ENCODE assay signal across 22 cellular contexts in the genomic region with DNA sequence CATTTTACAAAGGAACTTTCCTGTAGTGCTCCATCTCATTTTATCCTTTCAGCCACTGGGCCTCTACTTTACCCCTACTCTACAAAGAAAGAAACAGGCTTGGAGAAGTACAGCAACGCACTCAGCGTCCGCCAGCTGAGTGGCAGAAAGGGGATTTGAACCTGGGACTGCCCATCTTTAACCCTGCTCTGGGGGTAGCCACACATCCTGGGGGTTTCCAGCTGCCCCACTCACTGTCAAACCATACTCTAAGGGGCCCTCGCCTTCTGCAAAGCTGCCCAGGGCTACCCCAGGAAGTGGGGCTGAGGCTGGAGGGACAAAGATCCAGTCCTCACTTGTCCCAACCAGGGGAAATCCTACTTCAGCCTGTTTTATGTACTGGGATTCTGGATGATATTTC. TPM values are rescaled to one million over a fixed set of nuclear protein-coding genes. Genes with fewer than 3 reads are reported as not detected.
DNase-seq lines count a peak whose midpoint lies in the region; ATAC-seq, FAIRE-seq and TF ChIP-seq lines count a peak whose summit lies in the region.
"Had no signal": no experiment of that assay in that cellular context is flagged by ENCODE, and none has a peak within 500 bp of the region (broad histone marks: within the 10 kb centered on the region; RNA-seq: fewer than 3 reads in every experiment).

No MANE protein-coding gene starts in this region.

- H3K9me3 Mint-ChIP-seq in activated T-helper 1 cell treated with anti-CD3 and anti-CD28 coated beads, Interleukin-12 subunit alpha, Interleukin-12 subunit beta, Interleukin-2, Interleukin-4 antibody, amounts not matched to agents 30 ng/mL and 10 ng/mL and 1 ng/mL, durations not matched to agents 14 hours and 24 hours and 36 hours = no peaks in the 10 kb centered on the region
- H3K9me3 Mint-ChIP-seq: activated CD8-positive, alpha-beta T cell treated with anti-CD3 and anti-CD28 coated beads for 36 hours; CD4-positive, alpha-beta memory T cell; H9; WTC11 had no signal

- peak; percentile 51 for FAIRE-seq in GM12891 (lab: Jason Lieb, UNC)
- FAIRE-seq in kidney (lab: Jason Lieb, UNC) = no peak

- no peaks in the 10 kb centered on the region for H3K4me1 Mint-ChIP-seq in activated T-helper 1 cell treated with anti-CD3 and anti-CD28 coated beads, Interleukin-12 subunit alpha, Interleukin-12 subunit beta, Interleukin-2, Interleukin-4 antibody, amounts not matched to agents 30 ng/mL and 10 ng/mL and 1 ng/mL, durations not matched to agents 14 hours and 24 hours and 36 hours (ENCODE audit: low read depth)

- no peaks in the 10 kb centered on the region for H3K79me2 ChIP-seq in MM.1S (ENCODE audit: low read length)

- H3K9me2 ChIP-seq in MM.1S (replicated peaks; ENCODE audit: insufficient read depth, low read length) = no peaks in the 10 kb centered on the region

- peaks cover 18% of the 10 kb centered on the region for H3F3A ChIP-seq in MM.1S (ENCODE audit: insufficient read depth, low read length)

- H3K4me1 ChIP-seq in MM.1S (ENCODE audit: low read length) = peaks cover 15% of the 10 kb centered on the region
- peaks cover 16 to 19% of the 10 kb centered on the region in 2 donors for H3K4me1 ChIP-seq in kidney (ENCODE audit: control insufficient read depth in 1 of 2, insufficient read depth in 1 of 2, low read depth in 1 of 2, low read length in 2 of 2)
- peaks cover 0 to 70% (median 64%) of the 10 kb centered on the region in 4 donors for H3K4me1 ChIP-seq in sigmoid colon
- H3K4me1 ChIP-seq in effector memory CD4-positive, alpha-beta T cell (ENCODE audit: control insufficient read depth, insufficient read depth, low read length, poor library complexity, severe bottlenecking) = no peaks in the 10 kb centered on the region

- no peak overlapping the region for H2AFZ ChIP-seq in MM.1S (ENCODE audit: low read length)

- H3K27me3 ChIP-seq in MM.1S (replicated peaks; ENCODE audit: insufficient read depth, low read length) (no peaks in the 10 kb centered on the region), sigmoid colon (no peaks in the 10 kb centered on the region)
- H3K27me3 ChIP-seq in effector memory CD4-positive, alpha-beta T cell (replicated peaks; ENCODE audit: control insufficient read depth, insufficient read depth, low read length, poor library complexity, severe bottlenecking) = no peaks in the 10 kb centered on the region
- H3K27me3 ChIP-seq: cardiac muscle cell had no signal

- DNase-seq in GM12891 (ENCODE audit: insufficient read length, low spot score) (no peak), MM.1S (no peak), kidney (peak; percentile 33), sigmoid colon (no peak), iPS-NIHi11 (ENCODE audit: low spot score) (no peak)
- DNase-seq in activated T-helper 1 cell treated with anti-CD3 and anti-CD28 coated beads, Interleukin-12 subunit alpha, Interleukin-12 subunit beta, Interleukin-2, Interleukin-4 antibody, amounts not matched to agents 30 ng/mL and 10 ng/mL and 1 ng/mL, durations not matched to agents 14 hours and 24 hours and 36 hours (ENCODE audit: low spot score) = no peak
- DNase-seq in effector memory CD4-positive, alpha-beta T cell = no peak
- DNase-seq: activated CD8-positive, alpha-beta T cell treated with anti-CD3 and anti-CD28 coated beads for 36 hours; activated naive CD4-positive, alpha-beta T cell; activated T-cell treated with anti-CD3 and anti-CD28 coated beads, Interleukin-2, amount 50 U/mL, for 1 hour; CD4-positive, alpha-beta memory T cell; H9; NCI-H1092 treated with DMSO at 0.1 percent for 48 hours; NCI-H2081 treated with DMSO at 0.1 percent for 48 hours; NK-92 treated with Interleukin-12 subunit alpha and Interleukin-12 subunit beta, amount 100 ng/mL, for 24 hours; nucleus accumbens; stimulated activated CD4-positive, alpha-beta T cell treated with anti-CD3 and anti-CD28 coated beads, Interleukin-15, amount 100 ng/mL, for 24 hours had no signal

- WGBS in sigmoid colon, 2 donors = 92 to 96% methylated on average over 4 of the region's 4 CpGs

- H3K27ac Mint-ChIP-seq in activated T-helper 1 cell treated with anti-CD3 and anti-CD28 coated beads, Interleukin-12 subunit alpha, Interleukin-12 subunit beta, Interleukin-2, Interleukin-4 antibody, amounts not matched to agents 30 ng/mL and 10 ng/mL and 1 ng/mL, durations not matched to agents 14 hours and 24 hours and 36 hours = no peak overlapping the region
- H3K27ac Mint-ChIP-seq: activated CD8-positive, alpha-beta T cell treated with anti-CD3 and anti-CD28 coated beads for 36 hours; CD4-positive, alpha-beta memory T cell; WTC11 had no signal

- no peaks in the 10 kb centered on the region for H3K27me3 Mint-ChIP-seq in activated T-helper 1 cell treated with anti-CD3 and anti-CD28 coated beads, Interleukin-12 subunit alpha, Interleukin-12 subunit beta, Interleukin-2, Interleukin-4 antibody, amounts not matched to agents 30 ng/mL and 10 ng/mL and 1 ng/mL, durations not matched to agents 14 hours and 24 hours and 36 hours (ENCODE audit: insufficient read depth)
- H3K27me3 Mint-ChIP-seq: activated CD8-positive, alpha-beta T cell treated with anti-CD3 and anti-CD28 coated beads for 36 hours; CD4-positive, alpha-beta memory T cell had no signal

- peaks cover 4% of the 10 kb centered on the region for H3K36me3 Mint-ChIP-seq in activated T-helper 1 cell treated with anti-CD3 and anti-CD28 coated beads, Interleukin-12 subunit alpha, Interleukin-12 subunit beta, Interleukin-2, Interleukin-4 antibody, amounts not matched to agents 30 ng/mL and 10 ng/mL and 1 ng/mL, durations not matched to agents 14 hours and 24 hours and 36 hours (ENCODE audit: low read depth)
- H3K36me3 Mint-ChIP-seq: WTC11 had no signal

- ATAC-seq in HG03045 (IDR thresholded peaks at IDR 0.05; ENCODE audit: unreplicated experiment) = no peak
- ATAC-seq: activated CD8-positive, alpha-beta T cell treated with anti-CD3 and anti-CD28 coated beads for 36 hours; WTC11 had no signal

- H3K9me3 ChIP-seq in MM.1S (replicated peaks; ENCODE audit: insufficient read depth, low read length) = no peaks in the 10 kb centered on the region
- H3K9me3 ChIP-seq in kidney (ENCODE audit: control insufficient read depth in 1 of 2, low read length in 2 of 2) = no peaks in the 10 kb centered on the region
- H3K9me3 ChIP-seq in sigmoid colon = no peaks in the 10 kb centered on the region
- no peaks in the 10 kb centered on the region for H3K9me3 ChIP-seq in effector memory CD4-positive, alpha-beta T cell (ENCODE audit: control insufficient read depth, low read length)
- H3K9me3 ChIP-seq: mucosa of descending colon had no signal

- no peaks in the 10 kb centered on the region for H4K20me1 ChIP-seq in MM.1S (ENCODE audit: insufficient read depth, low read length)

- peak overlapping the region; percentile 40 for H3K9ac ChIP-seq in MM.1S (ENCODE audit: low read length)
- H3K9ac ChIP-seq in kidney (ENCODE audit: low read length in 2 of 2) = no peak overlapping the region

- intact Hi-C loops in kidney (cut with DNase I) = no loop called here
- intact Hi-C loops in sigmoid colon (cut with DNase I) = no loop called here
- intact Hi-C loops in activated T-helper 1 cell treated with anti-CD3 and anti-CD28 coated beads, Interleukin-12 subunit alpha, Interleukin-12 subunit beta, Interleukin-2, Interleukin-4 antibody, amounts not matched to agents 30 ng/mL and 10 ng/mL and 1 ng/mL, durations not matched to agents 14 hours and 24 hours and 36 hours (cut with micrococcal nuclease) = no loop called here

- peak overlapping the region; percentile 34; the same call in 1 of the 2 replicates for H3K4me2 ChIP-seq in MM.1S (ENCODE audit: low read depth, low read length)

- H3K27ac ChIP-seq in MM.1S (ENCODE audit: low read length) (peak overlapping the region; percentile 65; the same call in 1 of the 2 replicates), kidney (ENCODE audit: low read depth in 2 of 2, low read length in 2 of 2) (no peak overlapping the region), sigmoid colon (peak overlapping the region; percentile 92 to 97 (median 94))
- H3K27ac ChIP-seq in effector memory CD4-positive, alpha-beta T cell (ENCODE audit: insufficient read depth, low read length, poor library complexity, severe bottlenecking) = no peak overlapping the region
- H3K27ac ChIP-seq: cardiac muscle cell had no signal

- no peak for TF ChIP-seq EP300 in sigmoid colon (IDR thresholded peaks at IDR 0.05)

- no peaks in the 10 kb centered on the region for H3K36me3 ChIP-seq in MM.1S (replicated peaks; ENCODE audit: insufficient read depth, low read length)
- H3K36me3 ChIP-seq in kidney (ENCODE audit: control insufficient read depth in 1 of 2, insufficient read depth in 2 of 2, low read length in 2 of 2) = peaks cover 5 to 9% of the 10 kb centered on the region in 2 donors
- peaks cover 0 to 4% (median 0%) of the 10 kb centered on the region in 4 donors for H3K36me3 ChIP-seq in sigmoid colon
- H3K36me3 ChIP-seq in effector memory CD4-positive, alpha-beta T cell (ENCODE audit: control insufficient read depth, insufficient read depth, low read length) = peaks cover 19% of the 10 kb centered on the region
- H3K36me3 ChIP-seq: cardiac muscle cell had no signal

- no peak overlapping the region for H3K4me3 ChIP-seq in MM.1S (ENCODE audit: low read length)
- no peak overlapping the region for H3K4me3 ChIP-seq in kidney (ENCODE audit: low read length in 2 of 2)
- H3K4me3 ChIP-seq in sigmoid colon = no peak overlapping the region
- H3K4me3 ChIP-seq in effector memory CD4-positive, alpha-beta T cell (ENCODE audit: insufficient read depth, low read depth, low read length, poor library complexity, severe bottlenecking) = no peak overlapping the region
- H3K4me3 ChIP-seq: cardiac muscle cell, mucosa of descending colon had no signal

- no peak overlapping the region for H3K4me3 Mint-ChIP-seq in activated T-helper 1 cell treated with anti-CD3 and anti-CD28 coated beads, Interleukin-12 subunit alpha, Interleukin-12 subunit beta, Interleukin-2, Interleukin-4 antibody, amounts not matched to agents 30 ng/mL and 10 ng/mL and 1 ng/mL, durations not matched to agents 14 hours and 24 hours and 36 hours
- H3K4me3 Mint-ChIP-seq: activated CD8-positive, alpha-beta T cell treated with anti-CD3 and anti-CD28 coated beads for 36 hours; CD4-positive, alpha-beta memory T cell; H9; WTC11 had no signal

- no peak for TF ChIP-seq CTCF in MM.1S (IDR thresholded peaks at IDR 0.05; ENCODE audit: low read length)
- no peak for TF ChIP-seq CTCF in kidney (IDR thresholded peaks at IDR 0.05; ENCODE audit: borderline replicate concordance, extremely low read depth, insufficient read depth)
- TF ChIP-seq CTCF in sigmoid colon (IDR thresholded peaks at IDR 0.05) = no peak

- no peak for TF ChIP-seq POLR2A in GM12891 (IDR thresholded peaks at IDR 0.05; ENCODE audit: low read depth, low read length)
- TF ChIP-seq POLR2A in sigmoid colon (IDR thresholded peaks at IDR 0.05) = no peak

RNA-seq across cellular contexts. Expression of a gene that starts 17.9 kb away (rescaled TPM):
- polyA plus RNA-seq in GM12891 (2012; ENCODE audit: low read depth, missing spikeins) = 6.6 TPM
- total RNA-seq in kidney (35.5 TPM), sigmoid colon (10 to 100 TPM; 32.3 to 54.6 (median 41.8) TPM)
- polyA plus RNA-seq in kidney (ENCODE audit: insufficient read depth, low read depth, low replicate concordance) (37.5 TPM), sigmoid colon (10 to 100 TPM; 25.2 to 36.3 (median 25.3) TPM)
- total RNA-seq in activated T-helper 1 cell treated with anti-CD3 and anti-CD28 coated beads, Interleukin-12 subunit alpha, Interleukin-12 subunit beta, Interleukin-2, Interleukin-4 antibody, amounts not matched to agents 30 ng/mL and 10 ng/mL and 1 ng/mL, durations not matched to agents 14 hours and 24 hours and 36 hours = 9.1 and 10.2 TPM in 2 replicates

RNA-seq across cellular contexts. Expression of a gene that starts 33.9 kb away (rescaled TPM):
- 0.12 TPM for polyA plus RNA-seq in GM12891 (2012; ENCODE audit: low read depth, missing spikeins)
- total RNA-seq in kidney (12.5 TPM), sigmoid colon (1 to 10 TPM in 1 of 4 donors, under 1 TPM in 3; 0.49 to 1.6 (median 0.77) TPM)
- polyA plus RNA-seq in kidney (ENCODE audit: insufficient read depth, low read depth, low replicate concordance) (1.8 TPM), sigmoid colon (under 1 TPM; under 0.01 to 0.60 (median under 0.01) TPM)
- total RNA-seq in activated T-helper 1 cell treated with anti-CD3 and anti-CD28 coated beads, Interleukin-12 subunit alpha, Interleukin-12 subunit beta, Interleukin-2, Interleukin-4 antibody, amounts not matched to agents 30 ng/mL and 10 ng/mL and 1 ng/mL, durations not matched to agents 14 hours and 24 hours and 36 hours = 0.10 and 0.15 TPM in 2 replicates
- total RNA-seq: activated CD8-positive, alpha-beta T cell treated with anti-CD3 and anti-CD28 coated beads for 36 hours; RPMI7951 had no signal

Comparison
In these comparisons a context has a peak if more than half of its experiments do, and no peak if none do; other contexts are left out.
1. H3K27ac ChIP-seq: peak in MM.1S (single experiment) and sigmoid colon (4 of 4); none in kidney (0 of 2) and effector memory CD4-positive, alpha-beta T cell (single experiment).